In genomic region chr10:84244651-84245270, GRCh38 we compare ENCODE assay signal across 14 cellular contexts. TPM values are rescaled to one million over a fixed set of nuclear protein-coding genes. Genes with fewer than 3 reads are reported as not detected.
DNase-seq lines count a peak whose midpoint lies in the region; ATAC-seq and TF ChIP-seq lines count a peak whose summit lies in the region.
"Had no signal": no experiment of that assay in that cellular context is flagged by ENCODE, and none has a peak within 500 bp of the region (broad histone marks: within the 10 kb centered on the region; RNA-seq: fewer than 3 reads in every experiment).

A gene with protein sequence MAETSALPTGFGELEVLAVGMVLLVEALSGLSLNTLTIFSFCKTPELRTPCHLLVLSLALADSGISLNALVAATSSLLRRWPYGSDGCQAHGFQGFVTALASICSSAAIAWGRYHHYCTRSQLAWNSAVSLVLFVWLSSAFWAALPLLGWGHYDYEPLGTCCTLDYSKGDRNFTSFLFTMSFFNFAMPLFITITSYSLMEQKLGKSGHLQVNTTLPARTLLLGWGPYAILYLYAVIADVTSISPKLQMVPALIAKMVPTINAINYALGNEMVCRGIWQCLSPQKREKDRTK (plus strand): TSS chr10:84245053. CDS start chr10:84245091, 38 bp downstream.

- H3K36me3 ChIP-seq in adrenal gland (replicated peaks in 1 of 2) = no peaks in the 10 kb centered on the region
- H3K36me3 ChIP-seq: ascending aorta had no signal

- DNase-seq in NCI-H2107 treated with DMSO at 0.1 percent for 48 hours (lab: John Stamatoyannopoulos, UW; ENCODE audit: unreplicated experiment) = peak; percentile 6
- no peak for DNase-seq in NCI-H2107 (lab: John Stamatoyannopoulos, UW)
- peak; percentile 85 to 96 for DNase-seq in cerebellar nuclear complex (lab: John Stamatoyannopoulos, UW)
- DNase-seq in superior temporal gyrus (ENCODE audit: extremely low spot score) = peak; percentile 98
- no peak for DNase-seq in NCI-H2081 treated with DMSO at 0.1 percent for 48 hours (lab: John Stamatoyannopoulos, UW)
- DNase-seq in adrenal gland = no peak
- DNase-seq: DMS53, erythroblast, OCI-M1 had no signal

- no peak for TF ChIP-seq CTCF in adrenal gland (IDR thresholded peaks at IDR 0.05)

- TF ChIP-seq POLR2A in adrenal gland (IDR thresholded peaks at IDR 0.05) = no peak

- intact Hi-C loops in adrenal gland (cut with DNase I) = no loop called here

- 67 to 70% (median 68%) methylated on average over 6 to 9 of the region's 9 CpGs for WGBS in adrenal gland, 4 donors

- H3K27ac ChIP-seq in layer of hippocampus (ENCODE audit: low read depth, low read length) (peak within 1 kb of the TSS; percentile 47), adrenal gland (no peak within 1 kb of the TSS)
- H3K27ac ChIP-seq: ascending aorta had no signal

- no peaks in the 10 kb centered on the region for H3K9me3 ChIP-seq in adrenal gland (replicated peaks in 1 of 3)
- H3K9me3 ChIP-seq: ascending aorta had no signal

- ATAC-seq in GM18907 (IDR thresholded peaks at IDR 0.05; ENCODE audit: unreplicated experiment) = no peak

- H3K27me3 ChIP-seq in layer of hippocampus (ENCODE audit: control insufficient read depth, insufficient read depth, low read length) = no peaks in the 10 kb centered on the region
- no peaks in the 10 kb centered on the region for H3K27me3 ChIP-seq in adrenal gland
- H3K27me3 ChIP-seq: ascending aorta had no signal

- H3K4me3 ChIP-seq in adrenal gland = no peak within 1 kb of the TSS
- H3K4me3 ChIP-seq: ascending aorta had no signal

- no peaks in the 10 kb centered on the region for H3K4me1 ChIP-seq in adrenal gland (replicated peaks in 1 of 2)
- H3K4me1 ChIP-seq: ascending aorta had no signal

RNA-seq across cellular contexts. Expression of the gene that starts here (rescaled TPM):
- total RNA-seq in adrenal gland = not detected
- polyA plus RNA-seq in adrenal gland = under 1 TPM in 1 of 3 donors, not detected in 2; 0.17 TPM
- total RNA-seq: A172; ascending aorta; natural killer cell treated with Interleukin-12 subunit alpha and Interleukin-12 subunit beta and Interleukin-15 and Interleukin-18, amount 100 ng/mL, for 72 hours had no signal

Comparison
In these comparisons a context has a peak if more than half of its experiments do, and no peak if none do; other contexts are left out.
1. DNase-seq: peak in NCI-H2107 treated with DMSO at 0.1 percent for 48 hours (single experiment), cerebellar nuclear complex (2 of 2) and superior temporal gyrus (single experiment); none in NCI-H2107 (single experiment), NCI-H2081 treated with DMSO at 0.1 percent for 48 hours (single experiment) and adrenal gland (0 of 7).